Comparison of ENCODE assay signal across 36 cellular contexts in the genomic region with DNA sequence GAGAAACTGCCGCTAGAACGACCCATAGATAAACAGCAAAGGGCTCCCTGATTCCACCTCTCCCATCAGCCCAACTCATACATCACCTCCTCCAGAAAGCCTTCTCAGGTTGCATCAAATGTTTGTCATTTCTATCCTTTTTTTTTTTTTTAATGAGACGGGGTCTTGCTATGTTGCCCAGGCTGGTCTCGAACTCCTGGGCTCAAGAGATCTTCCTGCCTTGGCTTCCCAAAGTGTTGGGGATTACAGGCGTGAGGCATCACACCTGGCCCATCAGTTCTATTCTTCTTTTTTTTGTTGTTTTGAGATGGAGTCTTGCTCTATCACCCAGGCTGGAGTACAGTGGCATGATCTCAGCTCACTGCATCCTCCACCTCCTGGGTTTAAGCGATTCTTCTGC.
"Had no signal": no experiment of that assay in that cellular context is flagged by ENCODE, and none has a peak within 500 bp of the region (broad histone marks: within the 10 kb centered on the region; RNA-seq: fewer than 3 reads in every experiment).

No MANE protein-coding gene starts in this region.

- H3K4me2 ChIP-seq: PC-9 had no signal

- H3K27ac ChIP-seq: PC-9, RWPE1, VCaP had no signal

- H3K4me3 ChIP-seq: PC-9 had no signal

- DNase-seq: activated CD4-positive, alpha-beta memory T cell treated with anti-CD3 and anti-CD28 coated beads, Interleukin-2, amount 10 ng/mL, durations not matched to agents 7 days and 5 days; activated CD4-positive, alpha-beta T cell treated with anti-CD3 and anti-CD28 coated beads for 1 hour; activated CD4-positive, alpha-beta T cell treated with anti-CD3 and anti-CD28 coated beads for 48 hours; activated CD4-positive, CD25-positive, alpha-beta regulatory T cell; activated CD8-positive, alpha-beta memory T cell treated with anti-CD3 and anti-CD28 coated beads for 24 hours; activated CD8-positive, alpha-beta memory T cell treated with anti-CD3 and anti-CD28 coated beads, Interleukin-2, amount 10 ng/mL, durations not matched to agents 7 days and 5 days; activated CD8-positive, alpha-beta memory T cell treated with anti-CD3 and anti-CD28 coated beads, Interleukin-2, amount 50 U/mL, for 48 hours; activated effector memory CD4-positive, alpha-beta T cell treated with Interleukin-2 at 50 U/mL for 16 hours; activated naive CD4-positive, alpha-beta T cell treated with anti-CD3 and anti-CD28 coated beads, Interleukin-2, amount 10 ng/mL, durations not matched to agents 7 days and 5 days; activated naive CD8-positive, alpha-beta T cell treated with anti-CD3 and anti-CD28 coated beads, Interleukin-2, amount 50 U/mL, for 24 hours; activated T-cell treated with anti-CD3 and anti-CD28 coated beads, Interleukin-2, amount 50 U/mL, for 48 hours; anterior cingulate cortex; caudate nucleus; cerebellar nuclear complex; NCI-H1092 treated with DMSO at 0.1 percent for 48 hours; NCI-H1417; NCI-H146; NCI-H187; NCI-H2029 treated with DMSO at 0.1 percent for 48 hours; NCI-H2107; NCI-H2171; NCI-H510A; NCI-H526; NCI-H748 treated with DMSO at 0.1 percent for 48 hours; NK-92 treated with Interleukin-12 subunit alpha and Interleukin-12 subunit beta, amount 100 ng/mL, for 24 hours; PC-9; SIG-M5; SW 1271; T-helper 1 cell; T-helper 2 cell; T-helper 9 cell had no signal

- H2AFZ ChIP-seq: PC-9 had no signal

- ATAC-seq: activated CD8-positive, alpha-beta memory T cell treated with anti-CD3 and anti-CD28 coated beads, Interleukin-2, amount 10 ng/mL, durations not matched to agents 7 days and 5 days; activated naive CD8-positive, alpha-beta T cell treated with anti-CD3 and anti-CD28 coated beads, Interleukin-2, amount 50 U/mL, for 24 hours; Right ventricle myocardium inferior had no signal

- FAIRE-seq: bronchial epithelial cell, RCC 7860 had no signal
